ENCODE assay signal across 23 cellular contexts in the genomic region with DNA sequence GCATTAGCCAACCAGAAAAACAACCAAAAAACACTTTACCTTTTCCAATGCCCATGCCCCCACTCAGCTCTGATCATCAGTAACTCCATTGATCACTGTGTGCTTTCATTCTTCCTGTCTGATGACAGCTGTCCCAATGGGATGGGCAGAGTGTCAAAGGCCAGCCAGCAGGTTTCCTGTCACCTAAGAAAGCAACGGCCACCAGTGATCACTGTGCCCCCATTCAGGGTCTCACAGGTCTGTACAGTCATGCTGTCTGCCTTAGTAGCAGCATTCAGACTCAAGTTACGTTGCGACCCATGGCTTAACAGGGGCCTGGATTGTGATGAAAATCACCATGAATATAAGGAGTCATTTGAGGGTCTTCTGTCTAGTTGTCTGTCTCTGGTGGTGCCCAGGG.
"Had no signal": no experiment of that assay in that cellular context is flagged by ENCODE, and none has a peak within 500 bp of the region (broad histone marks: within the 10 kb centered on the region; RNA-seq: fewer than 3 reads in every experiment).

No MANE protein-coding gene starts in this region.

- H3K4me2 ChIP-seq: hepatocyte had no signal

- H3K27ac ChIP-seq: colonic mucosa, dorsolateral prefrontal cortex, gastroesophageal sphincter, hepatocyte, sigmoid colon, tibial nerve had no signal

- ATAC-seq: activated CD8-positive, alpha-beta memory T cell treated with anti-CD3 and anti-CD28 coated beads, Interleukin-2, amount 10 ng/mL, durations not matched to agents 7 days and 5 days; activated CD8-positive, alpha-beta T cell treated with anti-CD3 and anti-CD28 coated beads, Interleukin-2, amount 10 ng/mL, durations not matched to agents 7 days and 5 days; gastroesophageal sphincter; left colon; natural killer cell treated with Interleukin-12 subunit alpha and Interleukin-12 subunit beta and Interleukin-15 and Interleukin-18, amount 100 ng/mL, for 72 hours had no signal

- H3K9me3 ChIP-seq: colonic mucosa, gastroesophageal sphincter, sigmoid colon, tibial nerve had no signal

- H3K4me3 ChIP-seq: colonic mucosa, dorsolateral prefrontal cortex, gastroesophageal sphincter, hepatocyte, sigmoid colon, tibial nerve had no signal

- FAIRE-seq: endothelial cell of umbilical vein, keratinocyte, small intestine had no signal

- H2AFZ ChIP-seq: hepatocyte had no signal

- H3K36me3 Mint-ChIP-seq: activated CD8-positive, alpha-beta memory T cell treated with anti-CD3 and anti-CD28 coated beads, Interleukin-2, amount 10 ng/mL, durations not matched to agents 7 days and 5 days; natural killer cell treated with Interleukin-12 subunit alpha and Interleukin-12 subunit beta and Interleukin-15 and Interleukin-18, amount 100 ng/mL, for 72 hours had no signal

- DNase-seq: activated CD4-positive, alpha-beta T cell treated with anti-CD3 and anti-CD28 coated beads, Interleukin-2, amount 10 ng/mL, durations not matched to agents 7 days and 5 days; activated CD4-positive, CD25-positive, alpha-beta regulatory T cell treated with anti-CD3 and anti-CD28 coated beads, Interleukin-2, amount 50 U/mL, for 72 hours; activated CD8-positive, alpha-beta memory T cell treated with anti-CD3 and anti-CD28 coated beads, Interleukin-2, amount 10 ng/mL, durations not matched to agents 7 days and 5 days; activated CD8-positive, alpha-beta T cell treated with anti-CD3 and anti-CD28 coated beads, Interleukin-2, amount 10 ng/mL, durations not matched to agents 7 days and 5 days; activated naive CD4-positive, alpha-beta T cell; anterior cingulate cortex; cerebellar nuclear complex; colonic mucosa; dorsolateral prefrontal cortex; effector memory CD4-positive, alpha-beta T cell; left colon; sigmoid colon; small intestine; stimulated activated CD4-positive, alpha-beta T cell treated with anti-CD3 and anti-CD28 coated beads, Interleukin-4, amount 100 ng/mL, for 24 hours; stimulated activated naive CD4-positive, alpha-beta T cell; T-helper 2 cell had no signal

- H3K4me1 Mint-ChIP-seq: activated CD4-positive, alpha-beta T cell treated with anti-CD3 and anti-CD28 coated beads, Interleukin-2, amount 10 ng/mL, durations not matched to agents 7 days and 5 days; activated CD8-positive, alpha-beta memory T cell treated with anti-CD3 and anti-CD28 coated beads, Interleukin-2, amount 10 ng/mL, durations not matched to agents 7 days and 5 days had no signal

- H3K27ac Mint-ChIP-seq: activated CD4-positive, alpha-beta T cell treated with anti-CD3 and anti-CD28 coated beads, Interleukin-2, amount 10 ng/mL, durations not matched to agents 7 days and 5 days; activated CD8-positive, alpha-beta memory T cell treated with anti-CD3 and anti-CD28 coated beads, Interleukin-2, amount 10 ng/mL, durations not matched to agents 7 days and 5 days; activated CD8-positive, alpha-beta T cell treated with anti-CD3 and anti-CD28 coated beads, Interleukin-2, amount 10 ng/mL, durations not matched to agents 7 days and 5 days; activated naive CD8-positive, alpha-beta T cell; natural killer cell treated with Interleukin-12 subunit alpha and Interleukin-12 subunit beta and Interleukin-15 and Interleukin-18, amount 100 ng/mL, for 72 hours had no signal

- H3K4me1 ChIP-seq: colonic mucosa, gastroesophageal sphincter, sigmoid colon, tibial nerve had no signal

- H3K9me3 Mint-ChIP-seq: activated CD4-positive, alpha-beta T cell treated with anti-CD3 and anti-CD28 coated beads, Interleukin-2, amount 10 ng/mL, durations not matched to agents 7 days and 5 days; natural killer cell treated with Interleukin-12 subunit alpha and Interleukin-12 subunit beta and Interleukin-15 and Interleukin-18, amount 100 ng/mL, for 72 hours had no signal

- H3K27me3 Mint-ChIP-seq: activated CD4-positive, alpha-beta T cell treated with anti-CD3 and anti-CD28 coated beads, Interleukin-2, amount 10 ng/mL, durations not matched to agents 7 days and 5 days; activated CD8-positive, alpha-beta memory T cell treated with anti-CD3 and anti-CD28 coated beads, Interleukin-2, amount 10 ng/mL, durations not matched to agents 7 days and 5 days; activated naive CD8-positive, alpha-beta T cell; natural killer cell treated with Interleukin-12 subunit alpha and Interleukin-12 subunit beta and Interleukin-15 and Interleukin-18, amount 100 ng/mL, for 72 hours had no signal

- H3K79me2 ChIP-seq: hepatocyte had no signal

- H3K27me3 ChIP-seq: colonic mucosa, dorsolateral prefrontal cortex, gastroesophageal sphincter, hepatocyte, sigmoid colon, tibial nerve had no signal

- H3K4me3 Mint-ChIP-seq: activated CD4-positive, alpha-beta T cell treated with anti-CD3 and anti-CD28 coated beads, Interleukin-2, amount 10 ng/mL, durations not matched to agents 7 days and 5 days; activated CD8-positive, alpha-beta memory T cell treated with anti-CD3 and anti-CD28 coated beads, Interleukin-2, amount 10 ng/mL, durations not matched to agents 7 days and 5 days; activated CD8-positive, alpha-beta T cell treated with anti-CD3 and anti-CD28 coated beads, Interleukin-2, amount 10 ng/mL, durations not matched to agents 7 days and 5 days; activated naive CD8-positive, alpha-beta T cell; natural killer cell treated with Interleukin-12 subunit alpha and Interleukin-12 subunit beta and Interleukin-15 and Interleukin-18, amount 100 ng/mL, for 72 hours had no signal
